ENCODE assay signal across 8 cellular contexts in genomic region chr2:68251855-68252406, GRCh38.
DNase-seq lines count a peak whose midpoint lies in the region; ATAC-seq and TF ChIP-seq lines count a peak whose summit lies in the region.

No MANE protein-coding gene starts in this region.

- ATAC-seq in DND-41 (ENCODE audit: insufficient read depth, low read depth) = no peak; the same call in 1 of the 3 replicates
- ATAC-seq in GM21786 (IDR thresholded peaks at IDR 0.05; ENCODE audit: unreplicated experiment) = peak; percentile 3

- H3K79me2 ChIP-seq in DND-41 (ENCODE audit: insufficient read depth, low read length) = peaks cover 66% of the 10 kb centered on the region

- H4K20me1 ChIP-seq in DND-41 (ENCODE audit: insufficient read depth, low read length) = peaks cover 39% of the 10 kb centered on the region

- H3K27ac ChIP-seq in DND-41 (ENCODE audit: low read length) = peak overlapping the region; percentile 92

- TF ChIP-seq CTCF in DND-41 (IDR thresholded peaks at IDR 0.05; ENCODE audit: borderline replicate concordance, extremely low read depth, low read length, poor library complexity, severe bottlenecking) (no peak), retinal pigment epithelial cell (conservative IDR thresholded peaks at IDR 0.05; ENCODE audit: low read depth, low read length) (no peak)

- no peaks in the 10 kb centered on the region for H3K9me3 ChIP-seq in DND-41 (ENCODE audit: insufficient read depth, low read length, severe bottlenecking)

- peak overlapping the region; percentile 73 for H3K4me2 ChIP-seq in DND-41 (ENCODE audit: insufficient read depth, low read length)

- H3K9ac ChIP-seq in DND-41 (ENCODE audit: low read depth, low read length) = peak overlapping the region; percentile 74

- H3K4me1 ChIP-seq in DND-41 (ENCODE audit: insufficient read depth, low read length) = peaks cover 66% of the 10 kb centered on the region

- H3K36me3 ChIP-seq in DND-41 (ENCODE audit: insufficient read depth, low read length) = peaks cover 21% of the 10 kb centered on the region

- H3K4me3 ChIP-seq in DND-41 (ENCODE audit: low read depth in 1 of 2, low read length in 2 of 2) (peak overlapping the region; percentile 50 to 80; a peak in 3 of 4 replicates), retinal pigment epithelial cell (ENCODE audit: low read length) (peak overlapping the region; percentile 88)

- intact Hi-C loops in head of caudate nucleus (cut with DNase I) = loop anchor here (5.0 kb wide), 1 partner anchor 95 kb away; the partner anchor contains the start of gene PNO1

- H3K27me3 ChIP-seq in DND-41 (ENCODE audit: insufficient read depth, low read length, poor library complexity) = no peaks in the 10 kb centered on the region

- peak overlapping the region; percentile 74 for H2AFZ ChIP-seq in DND-41 (ENCODE audit: low read depth, low read length)

- DNase-seq in DND-41 (no peak), NCI-H774 (lab: John Stamatoyannopoulos, UW) (peak; percentile 33), activated gamma-delta T cell treated with Interleukin-2 at 50 U/mL for 16 hours (peak; percentile 41), head of caudate nucleus (peak in 31 of 42 donors; percentile 4 to 67 (median 25)), retinal pigment epithelial cell (ENCODE audit: low read depth) (no peak), NCI-H524 treated with DMSO at 0.1 percent for 48 hours (lab: John Stamatoyannopoulos, UW) (no peak), cortex of kidney (lab: John Stamatoyannopoulos, UW) (no peak)

Comparison
In these comparisons a context has a peak if more than half of its experiments do, and no peak if none do; other contexts are left out.
1. DNase-seq: peak in NCI-H774 (single experiment), activated gamma-delta T cell treated with Interleukin-2 at 50 U/mL for 16 hours (single experiment) and head of caudate nucleus (31 of 42); none in DND-41 (single experiment), retinal pigment epithelial cell (single experiment), NCI-H524 treated with DMSO at 0.1 percent for 48 hours (single experiment) and cortex of kidney (single experiment).